Comparison of ENCODE assay signal across 1 cellular context in the genomic region with DNA sequence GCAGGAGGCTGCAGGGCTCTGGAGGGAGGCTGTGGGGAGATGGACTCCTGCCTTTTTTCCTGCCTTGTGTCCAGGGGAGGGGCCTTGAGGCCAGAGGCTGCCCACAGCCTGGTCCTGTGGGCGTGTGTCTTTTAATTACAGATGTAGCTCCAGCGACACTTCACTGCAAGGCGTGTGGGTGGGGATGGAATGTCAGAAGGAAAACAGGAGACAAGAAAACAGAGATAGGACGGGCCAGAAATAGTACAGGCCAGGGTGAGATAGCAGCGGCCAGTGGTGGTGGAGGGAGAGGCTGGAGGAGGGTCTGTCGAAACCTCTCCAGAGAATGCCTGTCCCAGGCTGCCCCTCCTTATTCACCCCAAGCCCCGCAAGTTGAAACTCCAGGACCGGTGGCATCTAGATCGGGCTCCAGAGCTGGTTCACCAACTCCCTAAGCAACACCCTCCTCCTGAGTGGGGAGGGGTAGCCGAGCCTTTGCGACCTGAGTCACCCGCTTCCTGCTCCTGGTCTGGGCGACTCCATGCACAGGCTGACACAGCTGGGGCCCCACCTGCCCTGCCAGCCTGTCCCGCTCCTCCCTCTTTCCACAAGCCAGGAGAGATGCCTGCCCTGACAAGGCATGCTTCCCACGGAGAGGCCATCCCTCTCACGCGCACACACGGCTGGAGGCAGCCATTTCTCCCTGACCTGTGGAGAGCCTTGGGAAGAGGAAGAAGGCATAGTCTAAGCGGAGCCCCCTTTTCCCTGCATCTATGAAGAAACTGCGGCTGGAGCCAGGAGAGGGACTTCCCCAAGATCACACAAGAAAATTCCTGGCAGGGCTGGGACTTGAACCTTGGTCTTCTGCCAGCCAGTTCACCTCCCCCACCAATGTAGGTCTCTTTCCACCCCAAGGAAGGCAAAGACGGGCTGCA.
TF ChIP-seq lines count a peak whose summit lies in the region.

No MANE protein-coding gene starts in this region.

TF ChIP-seq in K562, 482 proteins besides CTCF, POLR2A, EP300 and RAD21 (continued from another document):
- TF ChIP-seq, protein P1, sequence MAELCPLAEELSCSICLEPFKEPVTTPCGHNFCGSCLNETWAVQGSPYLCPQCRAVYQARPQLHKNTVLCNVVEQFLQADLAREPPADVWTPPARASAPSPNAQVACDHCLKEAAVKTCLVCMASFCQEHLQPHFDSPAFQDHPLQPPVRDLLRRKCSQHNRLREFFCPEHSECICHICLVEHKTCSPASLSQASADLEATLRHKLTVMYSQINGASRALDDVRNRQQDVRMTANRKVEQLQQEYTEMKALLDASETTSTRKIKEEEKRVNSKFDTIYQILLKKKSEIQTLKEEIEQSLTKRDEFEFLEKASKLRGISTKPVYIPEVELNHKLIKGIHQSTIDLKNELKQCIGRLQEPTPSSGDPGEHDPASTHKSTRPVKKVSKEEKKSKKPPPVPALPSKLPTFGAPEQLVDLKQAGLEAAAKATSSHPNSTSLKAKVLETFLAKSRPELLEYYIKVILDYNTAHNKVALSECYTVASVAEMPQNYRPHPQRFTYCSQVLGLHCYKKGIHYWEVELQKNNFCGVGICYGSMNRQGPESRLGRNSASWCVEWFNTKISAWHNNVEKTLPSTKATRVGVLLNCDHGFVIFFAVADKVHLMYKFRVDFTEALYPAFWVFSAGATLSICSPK (IDR thresholded peaks at IDR 0.05; ENCODE audit: borderline replicate concordance): no peak
- TF ChIP-seq RBM22 (IDR thresholded peaks at IDR 0.05; ENCODE audit: low read depth, low read length, poor library complexity, severe bottlenecking) (no peak), ZNF311 (CRISPR knock-in tag; IDR thresholded peaks at IDR 0.05) (no peak), SMAD3 (CRISPR knock-in tag; conservative IDR thresholded peaks at IDR 0.05) (no peak), L3MBTL2 (IDR thresholded peaks at IDR 0.05) (peak; percentile 51), HDAC3 (IDR thresholded peaks at IDR 0.05; ENCODE audit: borderline replicate concordance, partially characterized antibody) (no peak), CXXC5 (CRISPR knock-in tag; IDR thresholded peaks at IDR 0.05) (peak; percentile 48; the same call in 1 of the 2 replicates), ZNF217 (CRISPR knock-in tag; IDR thresholded peaks at IDR 0.05) (no peak), FUS (optimal IDR thresholded peaks at IDR 0.05; ENCODE audit: low read depth, low read length) (no peak), YY1 (IDR thresholded peaks at IDR 0.05; ENCODE audit: borderline replicate concordance in 1 of 3, control insufficient read depth in 1 of 3, extremely low read depth in 1 of 3, insufficient read depth in 3 of 3, insufficient read length in 1 of 3, insufficient replicate concordance in 2 of 3, low read depth in 1 of 3, low read length in 2 of 3) (peak in 1 of 3 experiments; percentile 61), TFAM (CRISPR knock-in tag; conservative IDR thresholded peaks at IDR 0.05) (no peak), NEUROD1 (IDR thresholded peaks at IDR 0.05; ENCODE audit: borderline replicate concordance, low read depth, low read length, partially characterized antibody) (no peak), TRIM28 (IDR thresholded peaks at IDR 0.05) (no peak), KLF1 (tag; IDR thresholded peaks at IDR 0.05) (no peak), MCM2 (IDR thresholded peaks at IDR 0.05; ENCODE audit: low read depth) (no peak), SP1 (CRISPR knock-in tag; IDR thresholded peaks at IDR 0.05) (0 out of 2 replicates have a peak, but pooled peaks have one; percentile 13), FOXK2 (conservative IDR thresholded peaks at IDR 0.05 in 1 of 2, IDR thresholded peaks at IDR 0.05 in 1 of 2; ENCODE audit: low read depth in 2 of 2) (peak; percentile 84 to 86)
- TF ChIP-seq, protein P2, sequence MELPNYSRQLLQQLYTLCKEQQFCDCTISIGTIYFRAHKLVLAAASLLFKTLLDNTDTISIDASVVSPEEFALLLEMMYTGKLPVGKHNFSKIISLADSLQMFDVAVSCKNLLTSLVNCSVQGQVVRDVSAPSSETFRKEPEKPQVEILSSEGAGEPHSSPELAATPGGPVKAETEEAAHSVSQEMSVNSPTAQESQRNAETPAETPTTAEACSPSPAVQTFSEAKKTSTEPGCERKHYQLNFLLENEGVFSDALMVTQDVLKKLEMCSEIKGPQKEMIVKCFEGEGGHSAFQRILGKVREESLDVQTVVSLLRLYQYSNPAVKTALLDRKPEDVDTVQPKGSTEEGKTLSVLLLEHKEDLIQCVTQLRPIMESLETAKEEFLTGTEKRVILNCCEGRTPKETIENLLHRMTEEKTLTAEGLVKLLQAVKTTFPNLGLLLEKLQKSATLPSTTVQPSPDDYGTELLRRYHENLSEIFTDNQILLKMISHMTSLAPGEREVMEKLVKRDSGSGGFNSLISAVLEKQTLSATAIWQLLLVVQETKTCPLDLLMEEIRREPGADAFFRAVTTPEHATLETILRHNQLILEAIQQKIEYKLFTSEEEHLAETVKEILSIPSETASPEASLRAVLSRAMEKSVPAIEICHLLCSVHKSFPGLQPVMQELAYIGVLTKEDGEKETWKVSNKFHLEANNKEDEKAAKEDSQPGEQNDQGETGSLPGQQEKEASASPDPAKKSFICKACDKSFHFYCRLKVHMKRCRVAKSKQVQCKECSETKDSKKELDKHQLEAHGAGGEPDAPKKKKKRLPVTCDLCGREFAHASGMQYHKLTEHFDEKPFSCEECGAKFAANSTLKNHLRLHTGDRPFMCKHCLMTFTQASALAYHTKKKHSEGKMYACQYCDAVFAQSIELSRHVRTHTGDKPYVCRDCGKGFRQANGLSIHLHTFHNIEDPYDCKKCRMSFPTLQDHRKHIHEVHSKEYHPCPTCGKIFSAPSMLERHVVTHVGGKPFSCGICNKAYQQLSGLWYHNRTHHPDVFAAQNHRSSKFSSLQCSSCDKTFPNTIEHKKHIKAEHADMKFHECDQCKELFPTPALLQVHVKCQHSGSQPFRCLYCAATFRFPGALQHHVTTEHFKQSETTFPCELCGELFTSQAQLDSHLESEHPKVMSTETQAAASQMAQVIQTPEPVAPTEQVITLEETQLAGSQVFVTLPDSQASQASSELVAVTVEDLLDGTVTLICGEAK (IDR thresholded peaks at IDR 0.05): no peak
- TF ChIP-seq, protein P2 (CRISPR knock-in tag; IDR thresholded peaks at IDR 0.05): no peak
